ENCODE assay signal across 11 cellular contexts in genomic region chr11:60923326-60923725, GRCh38.
DNase-seq lines count a peak whose midpoint lies in the region; ATAC-seq, FAIRE-seq and TF ChIP-seq lines count a peak whose summit lies in the region.
"Had no signal": no experiment of that assay in that cellular context is flagged by ENCODE, and none has a peak within 500 bp of the region (broad histone marks: within the 10 kb centered on the region; RNA-seq: fewer than 3 reads in every experiment).

No MANE protein-coding gene starts in this region.

- H3K36me3 ChIP-seq in BLaER1 treated with 17β-estradiol and CSF1 and Interleukin-3, amounts not matched to agents 10 nM and 100 nM = peaks cover 38 to 56% (median 47%) of the 10 kb centered on the region in 11 experiments

- peak overlapping the region; percentile 66 for H3K4me3 Mint-ChIP-seq in memory B cell

- DNase-seq in NCI-H69 (lab: John Stamatoyannopoulos, UW) (peak; percentile 23), memory B cell (ENCODE audit: low spot score in 2 of 2) (no peak), H54 (ENCODE audit: insufficient read length, low spot score) (no peak), HUDEP-2 (lab: John Stamatoyannopoulos, UW; ENCODE audit: unreplicated experiment in 76 of 76) (no peak), amniotic stem cell (lab: John Stamatoyannopoulos, UW) (no peak), UCSD-AML1 (lab: John Stamatoyannopoulos, UW; ENCODE audit: unreplicated experiment) (no peak)
- DNase-seq: KG1, NCI-H187, NCI-H774 had no signal

- peaks cover 35% of the 10 kb centered on the region for H3K4me1 Mint-ChIP-seq in memory B cell

- peaks cover 36 to 62% (median 49%) of the 10 kb centered on the region in 11 experiments for H3K27me3 ChIP-seq in BLaER1 treated with 17β-estradiol and CSF1 and Interleukin-3, amounts not matched to agents 10 nM and 100 nM

- no peak for FAIRE-seq in H54 (lab: Jason Lieb, UNC)

- H3K27ac ChIP-seq in 22Rv1 = 0 out of 2 replicates have a peak overlapping the region, but pooled peaks have one; percentile 44
- H3K27ac ChIP-seq in BLaER1 treated with 17β-estradiol and CSF1 and Interleukin-3, amounts not matched to agents 10 nM and 100 nM = no peak overlapping the region

- peak overlapping the region in 3 of 11 experiments; percentile 74 to 79 (median 78); a peak in 5 of 22 replicates for H3K9ac ChIP-seq in BLaER1 treated with 17β-estradiol and CSF1 and Interleukin-3, amounts not matched to agents 10 nM and 100 nM

- no peaks in the 10 kb centered on the region for H3K9me3 ChIP-seq in BLaER1 treated with 17β-estradiol and CSF1 and Interleukin-3, amounts not matched to agents 10 nM and 100 nM (replicated peaks in 1 of 11)

- H3K9me3 Mint-ChIP-seq in memory B cell = no peaks in the 10 kb centered on the region

- peaks cover 29% of the 10 kb centered on the region for H3K36me3 Mint-ChIP-seq in memory B cell

- no peak overlapping the region for H3K27ac Mint-ChIP-seq in memory B cell

- ATAC-seq in memory B cell (ENCODE audit: low read depth) = no peak

- H4K20me1 ChIP-seq in BLaER1 treated with 17β-estradiol and CSF1 and Interleukin-3, amounts not matched to agents 10 nM and 100 nM = peaks cover 18 to 91% (median 76%) of the 10 kb centered on the region in 11 experiments; a peak in 21 of 22 replicates

- no peak for TF ChIP-seq CTCF in 22Rv1 (IDR thresholded peaks at IDR 0.05)

- peak overlapping the region in 5 of 10 experiments; percentile 65 to 75 (median 74); a peak in 6 of 20 replicates for H3K4me3 ChIP-seq in BLaER1 treated with 17β-estradiol and CSF1 and Interleukin-3, amounts not matched to agents 10 nM and 100 nM

- H3K4me1 ChIP-seq in BLaER1 treated with 17β-estradiol and CSF1 and Interleukin-3, amounts not matched to agents 10 nM and 100 nM = peaks cover 50 to 74% (median 69%) of the 10 kb centered on the region in 10 experiments

- H3K27me3 Mint-ChIP-seq in memory B cell = no peaks in the 10 kb centered on the region

- peak overlapping the region; percentile 77 to 99 (median 95); a peak in 21 of 22 replicates for H3K4me2 ChIP-seq in BLaER1 treated with 17β-estradiol and CSF1 and Interleukin-3, amounts not matched to agents 10 nM and 100 nM

- no peak for TF ChIP-seq POLR2A in H54 (IDR thresholded peaks at IDR 0.05; ENCODE audit: low read depth, low read length)
